18 cellular contexts compared by ENCODE assay signal in genomic region chr19:15399234-15399515, GRCh38. TPM values are rescaled to one million over a fixed set of nuclear protein-coding genes. Genes with fewer than 3 reads are reported as not detected.
A peak's percentile ranks its signal among the peaks of the same experiment; 100 is the strongest.
DNase-seq lines count a peak whose midpoint lies in the region; ATAC-seq, FAIRE-seq and TF ChIP-seq lines count a peak whose summit lies in the region.
"Had no signal": no experiment of that assay in that cellular context is flagged by ENCODE, and none has a peak within 500 bp of the region (broad histone marks: within the 10 kb centered on the region; RNA-seq: fewer than 3 reads in every experiment).

No MANE protein-coding gene starts in this region.

- H2AK5ac ChIP-seq in H1 (ENCODE audit: low read depth, low read length), result no peak overlapping the region

- no peaks in the 10 kb centered on the region for H3K9me3 ChIP-seq in BLaER1 treated with 17β-estradiol and CSF1 and Interleukin-3, amounts not matched to agents 10 nM and 100 nM (replicated peaks in 1 of 11)
- H3K9me3 ChIP-seq in H1 (ENCODE audit: insufficient read depth in 2 of 2, low read depth in 1 of 2, low read length in 1 of 2) (no peaks in the 10 kb centered on the region), psoas muscle (no peaks in the 10 kb centered on the region), SK-N-SH (no peaks in the 10 kb centered on the region)
- H3K9me3 ChIP-seq: Caco-2 had no signal

- peak overlapping the region in 6 of 10 experiments; percentile 24 to 56 (median 42); a peak in 6 of 20 replicates for H3K4me3 ChIP-seq in BLaER1 treated with 17β-estradiol and CSF1 and Interleukin-3, amounts not matched to agents 10 nM and 100 nM
- no peak overlapping the region for H3K4me3 ChIP-seq in H1 (ENCODE audit: extremely low read depth in 1 of 4, insufficient read depth in 2 of 4, low read depth in 3 of 4, low read length in 4 of 4)
- H3K4me3 ChIP-seq in psoas muscle, result no peak overlapping the region
- no peak overlapping the region for H3K4me3 ChIP-seq in SK-N-SH (ENCODE audit: low read depth in 2 of 2, low read length in 1 of 2)
- H3K4me3 ChIP-seq: GM12878 had no signal

- peak overlapping the region; percentile 86; the same call in 1 of the 2 replicates for H4K8ac ChIP-seq in H1 (ENCODE audit: extremely low read depth, insufficient read depth, low read length)

- no peak overlapping the region for H3K14ac ChIP-seq in H1 (ENCODE audit: insufficient read length)

- POLR2A ChIA-PET in H1 (lab: Charles Lee; ENCODE audit: partially characterized antibody), result interaction anchor here (0.8 to 7.0 kb wide), 2 partner anchors 12 to 20 kb away, joined by 4 to 36 read pairs; partner anchors contain the start of gene AKAP8
- POLR2A ChIA-PET in SK-N-SH (lab: Yijun Ruan, JAX), result no interaction called here

- intact Hi-C loops in psoas muscle (cut with DNase I), result no loop called here

- no peak overlapping the region for H3K4me3 Mint-ChIP-seq in stimulated activated memory B cell treated with anti-CD40 and anti-IgM and Interleukin-4, amounts not matched to agents 10 μg/mL and 1 μg/mL and 100 μg/mL, for 72 hours
- H3K4me3 Mint-ChIP-seq: B cell; CD4-positive, alpha-beta T cell; H9 had no signal

- TF ChIP-seq RAD21 in H1 (IDR thresholded peaks at IDR 0.05 in 1 of 2, conservative IDR thresholded peaks at IDR 0.05 in 1 of 2; ENCODE audit: low read depth in 2 of 2, low read length in 2 of 2), result no peak
- no peak for TF ChIP-seq RAD21 in SK-N-SH (IDR thresholded peaks at IDR 0.05; ENCODE audit: low read length)

- no peak overlapping the region for H4K91ac ChIP-seq in H1 (replicated peaks; ENCODE audit: insufficient read length, low read length)

- H3K4me1 Mint-ChIP-seq in stimulated activated memory B cell treated with anti-CD40 and anti-IgM and Interleukin-4, amounts not matched to agents 10 μg/mL and 1 μg/mL and 100 μg/mL, for 72 hours, result peaks cover 13% of the 10 kb centered on the region
- H3K4me1 Mint-ChIP-seq: H9 had no signal

- H2AFZ ChIP-seq in H1 (ENCODE audit: low read length) (no peak overlapping the region), SK-N-SH (ENCODE audit: low read depth) (no peak overlapping the region)

- H4K5ac ChIP-seq in H1 (ENCODE audit: insufficient read length, low read depth, low read length), result no peak overlapping the region

- peaks cover 89 to 100% (median 97%) of the 10 kb centered on the region in 11 experiments for H3K36me3 ChIP-seq in BLaER1 treated with 17β-estradiol and CSF1 and Interleukin-3, amounts not matched to agents 10 nM and 100 nM
- H3K36me3 ChIP-seq in H1 (ENCODE audit: control insufficient read depth in 2 of 4, insufficient read depth in 4 of 4, low read length in 3 of 4), result peaks cover 28 to 58% (median 41%) of the 10 kb centered on the region in 4 experiments
- peaks cover 30 to 83% of the 10 kb centered on the region in 2 donors for H3K36me3 ChIP-seq in psoas muscle (ENCODE audit: insufficient read depth in 1 of 2, low read depth in 1 of 2)
- peaks cover 14 to 72% of the 10 kb centered on the region in 2 experiments for H3K36me3 ChIP-seq in SK-N-SH (replicated peaks in 1 of 2; ENCODE audit: control insufficient read depth in 1 of 2, insufficient read depth in 2 of 2, low read length in 1 of 2)

- peaks cover 80 to 97% (median 88%) of the 10 kb centered on the region in 11 experiments for H4K20me1 ChIP-seq in BLaER1 treated with 17β-estradiol and CSF1 and Interleukin-3, amounts not matched to agents 10 nM and 100 nM
- H4K20me1 ChIP-seq in H1 (replicated peaks in 1 of 2; ENCODE audit: control insufficient read depth in 1 of 2, insufficient read depth in 2 of 2, low read length in 2 of 2) (peaks cover 22 to 35% of the 10 kb centered on the region in 2 experiments), SK-N-SH (ENCODE audit: insufficient read depth) (peaks cover 35% of the 10 kb centered on the region)

- H3F3A ChIP-seq in SK-N-SH (replicated peaks; ENCODE audit: insufficient read depth), result peaks cover 9% of the 10 kb centered on the region

- H3K4me2 ChIP-seq in BLaER1 treated with 17β-estradiol and CSF1 and Interleukin-3, amounts not matched to agents 10 nM and 100 nM, result peak overlapping the region; percentile 61 to 99 (median 88)
- H3K4me2 ChIP-seq in H1 (ENCODE audit: insufficient read depth in 1 of 2, low read depth in 2 of 2, low read length in 2 of 2) (no peak overlapping the region), SK-N-SH (no peak overlapping the region)

- H3K9ac ChIP-seq in BLaER1 treated with 17β-estradiol and CSF1 and Interleukin-3, amounts not matched to agents 10 nM and 100 nM, result peak overlapping the region in 10 of 11 experiments; percentile 46 to 74 (median 59); a peak in 17 of 22 replicates
- H3K9ac ChIP-seq in H1 (replicated peaks in 1 of 4; ENCODE audit: extremely low read depth in 1 of 4, low read depth in 3 of 4, low read length in 3 of 4) (no peak overlapping the region), SK-N-SH (no peak overlapping the region)

- H3K27me3 ChIP-seq in BLaER1 treated with 17β-estradiol and CSF1 and Interleukin-3, amounts not matched to agents 10 nM and 100 nM, result no peaks in the 10 kb centered on the region
- no peaks in the 10 kb centered on the region for H3K27me3 ChIP-seq in H1 (replicated peaks in 1 of 4; ENCODE audit: control insufficient read depth in 3 of 4, extremely low read depth in 1 of 4, insufficient read depth in 3 of 4, low read length in 3 of 4)
- no peaks in the 10 kb centered on the region for H3K27me3 ChIP-seq in psoas muscle (ENCODE audit: insufficient read depth in 3 of 3, low read length in 2 of 3)
- H3K27me3 ChIP-seq in SK-N-SH (ENCODE audit: insufficient read depth), result no peaks in the 10 kb centered on the region

- H3K4ac ChIP-seq in H1 (replicated peaks; ENCODE audit: insufficient read length, low read depth, low read length), result no peak overlapping the region

- DNase-seq in H1 (ENCODE audit: low read depth in 1 of 2, low spot score in 2 of 2) (no peak), psoas muscle (no peak), 8988T (no peak), SK-N-SH (no peak)
- DNase-seq: Caco-2; CD4-positive, alpha-beta T cell; DMS153; DMS79; GDM1; GOT3; H9; KG1 had no signal

- CTCF ChIA-PET in H1 (lab: Charles Lee; ENCODE audit: partially characterized antibody) (interaction anchor here (0.9 to 1.5 kb wide), 3 partner anchors 13 to 21 kb away, joined by 3 read pairs; no protein-coding TSS in a partner anchor), SK-N-SH (lab: Yijun Ruan, JAX) (no interaction called here)

- no peak overlapping the region for H2BK20ac ChIP-seq in H1 (ENCODE audit: low read length)

- peak overlapping the region in 9 of 11 experiments; percentile 9 to 74 (median 64); a peak in 14 of 22 replicates for H3K27ac ChIP-seq in BLaER1 treated with 17β-estradiol and CSF1 and Interleukin-3, amounts not matched to agents 10 nM and 100 nM
- H3K27ac ChIP-seq in H1 (ENCODE audit: low read depth, low read length) (no peak overlapping the region), psoas muscle (peak overlapping the region; percentile 74), SK-N-SH (ENCODE audit: low read depth in 2 of 2, low read length in 1 of 2) (no peak overlapping the region)
- H3K27ac ChIP-seq: C4-2B had no signal

- TF ChIP-seq EP300 in H1 (IDR thresholded peaks at IDR 0.05; ENCODE audit: borderline replicate concordance in 1 of 2, low read depth in 2 of 2, low read length in 2 of 2) (no peak), SK-N-SH (IDR thresholded peaks at IDR 0.05; ENCODE audit: borderline replicate concordance in 1 of 2, low read depth in 1 of 2, low read length in 1 of 2) (no peak)

- no peaks in the 10 kb centered on the region for H3K9me3 Mint-ChIP-seq in stimulated activated memory B cell treated with anti-CD40 and anti-IgM and Interleukin-4, amounts not matched to agents 10 μg/mL and 1 μg/mL and 100 μg/mL, for 72 hours
- H3K9me3 Mint-ChIP-seq: CD4-positive, alpha-beta T cell; H9 had no signal

- H2BK120ac ChIP-seq in H1 (replicated peaks; ENCODE audit: low read depth, low read length), result no peak overlapping the region

- H3K79me1 ChIP-seq in H1 (ENCODE audit: low read depth, low read length), result peaks cover 26% of the 10 kb centered on the region

- H3K56ac ChIP-seq in H1 (replicated peaks; ENCODE audit: insufficient read length, low read depth, low read length), result no peak overlapping the region

- FAIRE-seq in H1 (lab: Jason Lieb, UNC), result no peak
- FAIRE-seq: GM12878 had no signal

- no peaks in the 10 kb centered on the region for H3K23me2 ChIP-seq in H1 (ENCODE audit: low read depth, low read length)

- no peak overlapping the region for H2BK12ac ChIP-seq in H1 (ENCODE audit: low read depth, low read length)

- no peak overlapping the region for H3K23ac ChIP-seq in H1 (ENCODE audit: insufficient read length)

- no peak overlapping the region for H2BK15ac ChIP-seq in H1 (ENCODE audit: low read length)

- H2BK5ac ChIP-seq in H1 (ENCODE audit: low read depth, low read length), result no peak overlapping the region

- peaks cover 7 to 44% of the 10 kb centered on the region in 2 experiments; a peak in 3 of 4 replicates for H3K79me2 ChIP-seq in H1 (ENCODE audit: control insufficient read depth in 1 of 2, insufficient read depth in 2 of 2, low read length in 2 of 2)
- H3K79me2 ChIP-seq in SK-N-SH (ENCODE audit: insufficient read depth), result peaks cover 37% of the 10 kb centered on the region

- TF ChIP-seq CTCF in H1 (IDR thresholded peaks at IDR 0.05; ENCODE audit: control extremely low read depth in 1 of 3, insufficient read depth in 1 of 3, low read depth in 1 of 3, low read length in 3 of 3) (no peak), psoas muscle (IDR thresholded peaks at IDR 0.05) (no peak), SK-N-SH (IDR thresholded peaks at IDR 0.05) (no peak)

- ATAC-seq in psoas muscle, result peak; percentile 4 to 17 (median 10)
- no peak for ATAC-seq in stimulated activated memory B cell treated with anti-CD40 and anti-IgM and Interleukin-4, amounts not matched to agents 10 μg/mL and 1 μg/mL and 100 μg/mL, for 72 hours
- ATAC-seq in HG02884 (IDR thresholded peaks at IDR 0.05; ENCODE audit: unreplicated experiment), result no peak
- ATAC-seq: GM12878 had no signal

- peaks cover 66% of the 10 kb centered on the region for H3K36me3 Mint-ChIP-seq in stimulated activated memory B cell treated with anti-CD40 and anti-IgM and Interleukin-4, amounts not matched to agents 10 μg/mL and 1 μg/mL and 100 μg/mL, for 72 hours

- TF ChIP-seq POLR2A in H1 (IDR thresholded peaks at IDR 0.05; ENCODE audit: control extremely low read depth in 1 of 2, low read depth in 2 of 2, low read length in 2 of 2), result no peak

- peak overlapping the region; percentile 7 for H3K27ac Mint-ChIP-seq in stimulated activated memory B cell treated with anti-CD40 and anti-IgM and Interleukin-4, amounts not matched to agents 10 μg/mL and 1 μg/mL and 100 μg/mL, for 72 hours
- H3K27ac Mint-ChIP-seq: B cell; CD4-positive, alpha-beta T cell had no signal

- H3K27me3 Mint-ChIP-seq in stimulated activated memory B cell treated with anti-CD40 and anti-IgM and Interleukin-4, amounts not matched to agents 10 μg/mL and 1 μg/mL and 100 μg/mL, for 72 hours, result no peaks in the 10 kb centered on the region
- H3K27me3 Mint-ChIP-seq: B cell; CD4-positive, alpha-beta T cell had no signal

- peaks cover 90 to 98% (median 92%) of the 10 kb centered on the region in 10 experiments for H3K4me1 ChIP-seq in BLaER1 treated with 17β-estradiol and CSF1 and Interleukin-3, amounts not matched to agents 10 nM and 100 nM
- no peaks in the 10 kb centered on the region for H3K4me1 ChIP-seq in H1 (replicated peaks in 1 of 4; ENCODE audit: control insufficient read depth in 3 of 4, insufficient read depth in 4 of 4, low read length in 3 of 4)
- H3K4me1 ChIP-seq in psoas muscle, result peaks cover 47% of the 10 kb centered on the region
- no peaks in the 10 kb centered on the region; a peak in 1 of 4 replicates for H3K4me1 ChIP-seq in SK-N-SH (ENCODE audit: control insufficient read depth in 1 of 2, insufficient read depth in 2 of 2, low read depth in 1 of 2, low read length in 1 of 2)
- H3K4me1 ChIP-seq: Caco-2 had no signal

- H3K9me2 ChIP-seq in SK-N-SH, result no peaks in the 10 kb centered on the region

- 91% methylated on average over 8 of the region's 8 CpGs; no CpG with 5 or more reads in 1 of the 2 experiments for WGBS in H1 (ENCODE audit: extremely low coverage in 1 of 2, insufficient coverage in 1 of 2, insufficient read length in 1 of 2, insufficient replicate concordance in 2 of 2, low coverage in 1 of 2, low lambda C conversion rate in 2 of 2, missing lambda C conversion rate in 1 of 2), 2 experiments
- 66 to 91% (median 67%) methylated on average over 8 of the region's 8 CpGs for WGBS in psoas muscle, 3 donors
- WGBS in SK-N-SH (ENCODE audit: low lambda C conversion rate), result 93% methylated on average over 5 of the region's 8 CpGs

- no peak overlapping the region for H3K18ac ChIP-seq in H1 (ENCODE audit: extremely low read depth, low read length)

RNA-seq across cellular contexts. Expression of gene AKAP8, which starts 19.6 kb away (rescaled TPM):
- total RNA-seq in H1 (2021; fragmentation: NEBNext Ultra II Directional; extraction: Animal tissue kit (Norgen Biotek cat#: 25700)), result 41.0 and 41.3 TPM in 2 replicates
- polyA plus RNA-seq in H1 (2011; rRNA removed) (17.0 and 20.8 TPM in 2 replicates), psoas muscle (10 to 100 TPM; 15.9 to 22.1 (median 18.2) TPM), SK-N-SH (2012; rRNA removed) (17.2 and 21.0 TPM in 2 replicates)
- polyA plus RNA-seq in H1 (2011; cell fraction: cytosol; rRNA removed), result 21.3 TPM
- 40.5 TPM for polyA plus RNA-seq in H1 (2011; cell fraction: nucleus; rRNA removed)
- polyA plus RNA-seq in H1 (2012, experiment 1 of 2), result 21.9 to 26.0 TPM (median 24.2 TPM) in 4 replicates
- polyA plus RNA-seq in H1 (2012, experiment 2 of 2), result 9.4 TPM
- polyA plus RNA-seq in H1 (2013, experiment 1 of 2), result 18.7 TPM
- polyA plus RNA-seq in H1 (2013, experiment 2 of 2), result 18.2 TPM
- polyA minus RNA-seq in H1 (2011; rRNA and poly(A)+ RNA removed), result 10.3 and 11.2 TPM in 2 replicates
- polyA minus RNA-seq in H1 (2011; cell fraction: cytosol; rRNA and poly(A)+ RNA removed), result 16.2 TPM
- polyA minus RNA-seq in H1 (2011; cell fraction: nucleus; rRNA and poly(A)+ RNA removed), result 15.7 TPM
- total RNA-seq in psoas muscle, result 10 to 100 TPM; 18.9 to 42.8 (median 27.8) TPM
- polyA plus RNA-seq in SK-N-SH (2012; cell fraction: cytosol; rRNA removed), result 12.2 and 13.6 TPM in 2 replicates
- polyA plus RNA-seq in SK-N-SH (2012; cell fraction: nucleus; rRNA removed), result 56.1 and 57.2 TPM in 2 replicates

RNA-seq across cellular contexts. Expression of gene AKAP8L, which starts 19.6 kb away (rescaled TPM):
- total RNA-seq in H1 (2021; fragmentation: NEBNext Ultra II Directional; extraction: Animal tissue kit (Norgen Biotek cat#: 25700)), result 127 and 138 TPM in 2 replicates
- polyA plus RNA-seq in H1 (2011; rRNA removed) (75.1 and 149 TPM in 2 replicates), psoas muscle (10 to 100 TPM; 34.6 to 72.9 (median 46.7) TPM), SK-N-SH (2012; rRNA removed) (44.7 and 46.1 TPM in 2 replicates)
- 130 TPM for polyA plus RNA-seq in H1 (2011; cell fraction: cytosol; rRNA removed)
- 1,038 TPM for polyA plus RNA-seq in H1 (2011; cell fraction: nucleus; rRNA removed)
- 104 to 148 TPM (median 127 TPM) in 4 replicates for polyA plus RNA-seq in H1 (2012, experiment 1 of 2)
- 45.6 TPM for polyA plus RNA-seq in H1 (2012, experiment 2 of 2)
- 108 TPM for polyA plus RNA-seq in H1 (2013, experiment 1 of 2)
- polyA plus RNA-seq in H1 (2013, experiment 2 of 2), result 92.0 TPM
- polyA minus RNA-seq in H1 (2011; rRNA and poly(A)+ RNA removed), result 112 and 116 TPM in 2 replicates
- 69.8 TPM for polyA minus RNA-seq in H1 (2011; cell fraction: cytosol; rRNA and poly(A)+ RNA removed)
- 218 TPM for polyA minus RNA-seq in H1 (2011; cell fraction: nucleus; rRNA and poly(A)+ RNA removed)
- total RNA-seq in psoas muscle, result 10 to 100 TPM; 37.3 to 66.2 (median 54.3) TPM
- polyA plus RNA-seq in SK-N-SH (2012; cell fraction: cytosol; rRNA removed), result 17.5 and 18.8 TPM in 2 replicates
- 219 and 280 TPM in 2 replicates for polyA plus RNA-seq in SK-N-SH (2012; cell fraction: nucleus; rRNA removed)

RNA-seq across cellular contexts. Expression of gene WIZ, which starts 50.6 kb away (rescaled TPM):
- 33.2 and 34.4 TPM in 2 replicates for total RNA-seq in H1 (2021; fragmentation: NEBNext Ultra II Directional; extraction: Animal tissue kit (Norgen Biotek cat#: 25700))
- polyA plus RNA-seq in H1 (2011; rRNA removed), result 12.5 and 22.7 TPM in 2 replicates
- 11.9 TPM for polyA plus RNA-seq in H1 (2011; cell fraction: cytosol; rRNA removed)
- polyA plus RNA-seq in H1 (2011; cell fraction: nucleus; rRNA removed), result 33.7 TPM
- polyA plus RNA-seq in H1 (2012, experiment 1 of 2), result 19.0 to 28.5 TPM (median 25.3 TPM) in 4 replicates
- polyA plus RNA-seq in H1 (2012, experiment 2 of 2), result 19.5 TPM
- polyA plus RNA-seq in H1 (2013, experiment 1 of 2), result 21.0 TPM
- 20.8 TPM for polyA plus RNA-seq in H1 (2013, experiment 2 of 2)
- polyA minus RNA-seq in H1 (2011; rRNA and poly(A)+ RNA removed), result 4.1 and 4.7 TPM in 2 replicates
- 16.7 TPM for polyA minus RNA-seq in H1 (2011; cell fraction: cytosol; rRNA and poly(A)+ RNA removed)
- polyA minus RNA-seq in H1 (2011; cell fraction: nucleus; rRNA and poly(A)+ RNA removed), result 12.7 TPM
- 10 to 100 TPM; 16.6 to 39.1 (median 25.8) TPM for total RNA-seq in psoas muscle
- polyA plus RNA-seq in psoas muscle, result 10 to 100 TPM; 16.6 to 22.9 (median 20.7) TPM
- 9.9 and 15.5 TPM in 2 replicates for polyA plus RNA-seq in SK-N-SH (2012; rRNA removed)
- polyA plus RNA-seq in SK-N-SH (2012; cell fraction: cytosol; rRNA removed), result 7.7 and 13.6 TPM in 2 replicates
- 34.3 and 54.6 TPM in 2 replicates for polyA plus RNA-seq in SK-N-SH (2012; cell fraction: nucleus; rRNA removed)

Comparison
In these comparisons a context has a peak if more than half of its experiments do, and no peak if none do; other contexts are left out.
1. H3K27ac ChIP-seq: peak in BLaER1 treated with 17β-estradiol and CSF1 and Interleukin-3, amounts not matched to agents 10 nM and 100 nM (9 of 11) and psoas muscle (single experiment); none in H1 (single experiment) and SK-N-SH (0 of 2).
2. H3K4me2 ChIP-seq: peak in BLaER1 treated with 17β-estradiol and CSF1 and Interleukin-3, amounts not matched to agents 10 nM and 100 nM (11 of 11); none in H1 (0 of 2) and SK-N-SH (single experiment).
3. H3K4me3 ChIP-seq: peak in BLaER1 treated with 17β-estradiol and CSF1 and Interleukin-3, amounts not matched to agents 10 nM and 100 nM (6 of 10); none in H1 (0 of 4), psoas muscle (single experiment) and SK-N-SH (0 of 2).
4. H3K9ac ChIP-seq: peak in BLaER1 treated with 17β-estradiol and CSF1 and Interleukin-3, amounts not matched to agents 10 nM and 100 nM (10 of 11); none in H1 (0 of 4) and SK-N-SH (single experiment).
5. ATAC-seq: peak in psoas muscle (4 of 4); none in stimulated activated memory B cell treated with anti-CD40 and anti-IgM and Interleukin-4, amounts not matched to agents 10 μg/mL and 1 μg/mL and 100 μg/mL, for 72 hours (single experiment) and HG02884 (single experiment).